Comparison of ENCODE assay signal across 10 cellular contexts in genomic region chr2:147663153-147663961, GRCh38.
DNase-seq lines count a peak whose midpoint lies in the region; ATAC-seq, FAIRE-seq and TF ChIP-seq lines count a peak whose summit lies in the region.
"Had no signal": no experiment of that assay in that cellular context is flagged by ENCODE, and none has a peak within 500 bp of the region (broad histone marks: within the 10 kb centered on the region; RNA-seq: fewer than 3 reads in every experiment).

No MANE protein-coding gene starts in this region.

- H3K9me3 ChIP-seq in MM.1S (replicated peaks; ENCODE audit: insufficient read depth, low read length): no peaks in the 10 kb centered on the region
- no peaks in the 10 kb centered on the region for H3K9me3 ChIP-seq in small intestine (ENCODE audit: control insufficient read depth, low read depth)

- no peaks in the 10 kb centered on the region for H4K20me1 ChIP-seq in MM.1S (ENCODE audit: insufficient read depth, low read length)

- no peak for TF ChIP-seq CTCF in MM.1S (IDR thresholded peaks at IDR 0.05; ENCODE audit: low read length)

- FAIRE-seq in small intestine (lab: Jason Lieb, UNC): no peak

- H3K9ac ChIP-seq in MM.1S (ENCODE audit: low read length): no peak overlapping the region

- no peaks in the 10 kb centered on the region for H3K36me3 Mint-ChIP-seq in activated T-cell treated with anti-CD3 and anti-CD28 coated beads, Interleukin-2, amount 50 U/mL, for 24 hours (ENCODE audit: low read depth)
- H3K36me3 Mint-ChIP-seq: naive B cell had no signal

- 0 out of 2 replicates have a peak, but pooled peaks cover 4% of the 10 kb centered on the region for H3F3A ChIP-seq in MM.1S (ENCODE audit: insufficient read depth, low read length)

- peak; percentile 93 for ATAC-seq in HG02678 (IDR thresholded peaks at IDR 0.05; ENCODE audit: unreplicated experiment)

- H3K79me2 ChIP-seq in MM.1S (ENCODE audit: low read length): no peaks in the 10 kb centered on the region

- H3K9me3 Mint-ChIP-seq in activated T-cell treated with anti-CD3 and anti-CD28 coated beads, Interleukin-2, amount 50 U/mL, for 24 hours: no peaks in the 10 kb centered on the region

- H3K4me3 ChIP-seq in MM.1S (ENCODE audit: low read length) (peak overlapping the region; percentile 13), small intestine (ENCODE audit: low read depth in 1 of 2, low read length in 2 of 2) (no peak overlapping the region)

- H3K27me3 Mint-ChIP-seq in activated T-cell treated with anti-CD3 and anti-CD28 coated beads, Interleukin-2, amount 50 U/mL, for 24 hours: no peaks in the 10 kb centered on the region

- H3K4me1 ChIP-seq in MM.1S (ENCODE audit: low read length) (peaks cover 14% of the 10 kb centered on the region; the same call in 1 of the 2 replicates), small intestine (ENCODE audit: control insufficient read depth in 2 of 2, insufficient read depth in 1 of 2, low read depth in 1 of 2, low read length in 1 of 2) (no peaks in the 10 kb centered on the region)

- H3K27ac ChIP-seq in MM.1S (ENCODE audit: low read length) (peak overlapping the region; percentile 11; the same call in 1 of the 2 replicates), small intestine (ENCODE audit: low read depth in 1 of 2, low read length in 1 of 2) (no peak overlapping the region)

- WGBS in small intestine, 3 donors: 69 to 77% (median 74%) methylated on average over 5 of the region's 5 CpGs

- no peaks in the 10 kb centered on the region for H3K27me3 ChIP-seq in MM.1S (replicated peaks; ENCODE audit: insufficient read depth, low read length)
- peaks cover 0 to 3% of the 10 kb centered on the region in 2 donors for H3K27me3 ChIP-seq in small intestine (ENCODE audit: control insufficient read depth in 2 of 2, insufficient read depth in 2 of 2, low read length in 2 of 2)

- H3K4me3 Mint-ChIP-seq in activated T-cell treated with anti-CD3 and anti-CD28 coated beads, Interleukin-2, amount 50 U/mL, for 24 hours: peak overlapping the region; percentile 41
- H3K4me3 Mint-ChIP-seq: naive B cell had no signal

- peak overlapping the region; percentile 58 for H2AFZ ChIP-seq in MM.1S (ENCODE audit: low read length)

- no peak for DNase-seq in activated T-cell treated with anti-CD3 and anti-CD28 coated beads, Interleukin-2, amount 50 U/mL, for 24 hours
- no peak for DNase-seq in activated T-cell treated with anti-CD3 and anti-CD28 coated beads, Interleukin-2, amount 50 U/mL, for 1 hour
- DNase-seq in MM.1S (peak; percentile 71), small intestine (peak; percentile 20), iPS-NIHi11 (ENCODE audit: low spot score) (no peak), COLO668 (lab: John Stamatoyannopoulos, UW; ENCODE audit: unreplicated experiment) (no peak)
- DNase-seq in NK-92 treated with Interleukin-12 subunit alpha and Interleukin-12 subunit beta, amount 100 ng/mL, for 24 hours (lab: John Stamatoyannopoulos, UW): no peak
- DNase-seq: naive B cell, NCI-H2227 treated with DMSO at 0.1 percent for 48 hours had no signal

- peak overlapping the region; percentile 84 for H3K27ac Mint-ChIP-seq in activated T-cell treated with anti-CD3 and anti-CD28 coated beads, Interleukin-2, amount 50 U/mL, for 24 hours
- H3K27ac Mint-ChIP-seq: naive B cell had no signal

- H3K9me2 ChIP-seq in MM.1S (replicated peaks; ENCODE audit: insufficient read depth, low read length): no peaks in the 10 kb centered on the region

- H3K4me2 ChIP-seq in MM.1S (ENCODE audit: low read depth, low read length): peak overlapping the region; percentile 50

- peaks cover 27% of the 10 kb centered on the region for H3K4me1 Mint-ChIP-seq in activated T-cell treated with anti-CD3 and anti-CD28 coated beads, Interleukin-2, amount 50 U/mL, for 24 hours (ENCODE audit: low read depth)
- H3K4me1 Mint-ChIP-seq: naive B cell had no signal

- H3K36me3 ChIP-seq in MM.1S (replicated peaks; ENCODE audit: insufficient read depth, low read length) (no peaks in the 10 kb centered on the region), small intestine (ENCODE audit: control insufficient read depth in 2 of 2, insufficient read depth in 2 of 2, low read length in 2 of 2) (no peaks in the 10 kb centered on the region)

Comparison
In these comparisons a context has a peak if more than half of its experiments do, and no peak if none do; other contexts are left out.
1. DNase-seq: peak in MM.1S (single experiment) and small intestine (single experiment); none in activated T-cell treated with anti-CD3 and anti-CD28 coated beads, Interleukin-2, amount 50 U/mL, for 24 hours (single experiment), activated T-cell treated with anti-CD3 and anti-CD28 coated beads, Interleukin-2, amount 50 U/mL, for 1 hour (single experiment), iPS-NIHi11 (single experiment), NK-92 treated with Interleukin-12 subunit alpha and Interleukin-12 subunit beta, amount 100 ng/mL, for 24 hours (single experiment) and COLO668 (single experiment).